1 cellular context compared by ENCODE assay signal in the genomic region with DNA sequence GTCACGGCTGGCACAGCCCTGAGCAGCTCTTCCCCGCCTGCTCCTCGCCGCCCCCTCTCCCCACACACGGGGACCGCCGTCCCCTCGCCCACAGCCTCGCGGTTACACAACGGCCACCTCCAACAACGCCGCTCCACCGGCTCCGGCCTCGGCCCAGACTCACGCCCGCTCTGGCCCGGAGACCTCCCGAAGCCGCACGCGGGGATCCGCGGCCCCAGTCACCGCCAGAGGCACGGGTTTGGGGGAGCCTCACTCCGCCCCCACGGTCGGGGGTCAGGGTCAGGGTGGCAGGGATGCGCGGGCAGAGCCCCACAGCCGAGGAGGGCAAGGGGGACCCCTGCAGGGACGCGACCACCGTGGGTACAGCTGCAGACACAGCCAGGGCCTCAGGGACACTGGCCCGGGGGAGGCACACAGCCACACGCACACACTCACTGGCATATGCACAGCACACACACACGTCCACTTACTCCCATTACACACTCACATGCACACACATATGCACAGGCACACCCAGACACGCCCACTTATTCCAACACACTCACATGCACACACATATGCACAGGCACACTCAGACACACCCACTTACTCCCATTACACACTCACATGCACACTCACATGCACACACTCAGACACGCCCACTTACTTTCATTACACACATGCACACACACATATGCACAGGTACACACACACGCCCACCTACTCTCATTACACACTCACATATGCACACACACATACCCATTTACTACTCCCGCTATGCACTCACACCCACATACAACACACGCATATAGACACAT.
A peak's percentile ranks its signal among the peaks of the same experiment; 100 is the strongest.
TF ChIP-seq lines count a peak whose summit lies in the region.

No MANE protein-coding gene starts in this region.

TF ChIP-seq in WTC11, 78 proteins besides CTCF, POLR2A, EP300 and RAD21 (continued from another document):
- peak; percentile 98 for TF ChIP-seq ZBTB43 (CRISPR knock-in tag; IDR thresholded peaks at IDR 0.05)
- peak; percentile 29; the same call in 1 of the 2 replicates for TF ChIP-seq MAX (CRISPR knock-in tag; IDR thresholded peaks at IDR 0.05)
